20 cellular contexts compared by ENCODE assay signal in the genomic region with DNA sequence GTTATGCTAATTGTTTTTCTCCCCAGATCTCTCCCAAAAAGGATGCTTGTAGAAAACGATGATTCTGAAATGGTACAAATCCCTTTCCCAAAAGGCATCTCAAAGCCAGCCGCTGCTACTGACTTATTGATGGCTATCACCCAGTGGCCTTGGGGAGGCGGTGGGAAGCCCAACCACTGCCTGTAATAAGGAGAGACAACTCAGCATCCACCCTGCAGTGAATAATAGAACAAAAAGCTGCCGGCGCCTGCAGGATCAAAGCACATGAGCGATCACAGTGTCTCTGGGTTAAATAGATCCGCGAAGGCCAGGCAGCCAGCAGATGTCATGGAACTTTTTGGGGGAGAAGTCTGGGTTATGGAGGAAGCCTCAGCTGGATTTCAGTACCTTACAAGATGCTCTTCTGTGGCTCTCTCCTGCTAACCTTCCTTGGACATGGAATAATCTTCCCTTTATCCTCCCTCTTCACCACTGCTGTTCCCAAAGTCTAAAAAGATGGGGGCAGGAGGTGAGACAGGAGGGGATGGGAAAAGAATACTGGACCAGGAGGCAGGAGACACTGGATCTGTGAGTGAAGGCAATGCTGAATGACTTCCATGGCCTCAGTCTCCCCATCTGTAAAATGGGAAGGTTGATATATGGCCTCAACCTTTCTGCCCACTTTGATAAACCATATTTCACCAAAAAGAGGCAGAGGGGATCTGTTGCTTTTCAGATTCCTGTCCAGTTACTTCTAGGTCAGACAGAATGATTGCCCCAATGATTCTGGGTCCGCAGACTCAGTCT. TPM values are rescaled to one million over a fixed set of nuclear protein-coding genes. Genes with fewer than 3 reads are reported as not detected.
"Had no signal": no experiment of that assay in that cellular context is flagged by ENCODE, and none has a peak within 500 bp of the region (broad histone marks: within the 10 kb centered on the region; RNA-seq: fewer than 3 reads in every experiment).

No MANE protein-coding gene starts in this region.

- H3K27ac ChIP-seq: brain microvascular endothelial cell, upper lobe of right lung had no signal

- H3K9me3 ChIP-seq: sigmoid colon, upper lobe of right lung had no signal

- H3K27me3 ChIP-seq: brain microvascular endothelial cell, sigmoid colon, upper lobe of right lung had no signal

- H3K36me3 ChIP-seq: brain microvascular endothelial cell, sigmoid colon, upper lobe of right lung had no signal

- DNase-seq: activated CD4-positive, CD25-positive, alpha-beta regulatory T cell; activated naive CD4-positive, alpha-beta T cell treated with anti-CD3 and anti-CD28 coated beads, Interleukin-2, amount 50 U/mL, for 16 hours; activated T-cell treated with anti-CD3 and anti-CD28 coated beads, Interleukin-2, amount 50 U/mL, for 1 hour; amygdala; brain microvascular endothelial cell; cerebellar nuclear complex; glutamatergic neuron; left colon; naive B cell; nucleus accumbens; sigmoid colon; stimulated activated CD4-positive, alpha-beta T cell treated with anti-CD3 and anti-CD28 coated beads, Interleukin-12 subunit alpha, Interleukin-12 subunit beta, amount 100 ng/mL, for 4 hours; stimulated activated CD4-positive, alpha-beta T cell treated with anti-CD3 and anti-CD28 coated beads, Interleukin-4, amount 100 ng/mL, for 1 hour; stimulated activated CD8-positive, alpha-beta memory T cell treated with anti-CD3 and anti-CD28 coated beads, Interleukin-4, amount 100 ng/mL, for 48 hours; stimulated activated naive CD8-positive, alpha-beta T cell treated with anti-CD3 and anti-CD28 coated beads, Interleukin-15, Interleukin-2, amounts not matched to agents 100 U/mL and 50 U/mL, for 24 hours; T-helper 17 cell; upper lobe of right lung had no signal

- H3K9me3 Mint-ChIP-seq: dendritic cell treated with granulocyte-macrophage colony-stimulating factor and Interleukin-4, amounts not matched to agents 40 ng/mL and 50 ng/mL, for 4 days; naive B cell had no signal

- H3K4me3 ChIP-seq: sigmoid colon, upper lobe of right lung had no signal

- H3K27ac Mint-ChIP-seq: dendritic cell treated with granulocyte-macrophage colony-stimulating factor and Interleukin-4, amounts not matched to agents 40 ng/mL and 50 ng/mL, for 4 days; naive B cell; progenitor cell of endocrine pancreas; T-helper 17 cell had no signal

- H3K4me3 Mint-ChIP-seq: dendritic cell treated with granulocyte-macrophage colony-stimulating factor and Interleukin-4, amounts not matched to agents 40 ng/mL and 50 ng/mL, for 4 days; T-helper 17 cell had no signal

- H3K36me3 Mint-ChIP-seq: naive B cell had no signal

- ATAC-seq: left colon; stimulated activated naive CD8-positive, alpha-beta T cell treated with anti-CD3 and anti-CD28 coated beads, Interleukin-15, Interleukin-2, amounts not matched to agents 100 U/mL and 50 U/mL, for 24 hours; T-helper 17 cell; upper lobe of right lung had no signal

RNA-seq across cellular contexts. Expression of gene CD34, which starts 54.9 kb away (rescaled TPM):
- total RNA-seq: epithelial cell of proximal tubule had no signal
